Comparison of ENCODE assay signal across 13 cellular contexts in the genomic region with DNA sequence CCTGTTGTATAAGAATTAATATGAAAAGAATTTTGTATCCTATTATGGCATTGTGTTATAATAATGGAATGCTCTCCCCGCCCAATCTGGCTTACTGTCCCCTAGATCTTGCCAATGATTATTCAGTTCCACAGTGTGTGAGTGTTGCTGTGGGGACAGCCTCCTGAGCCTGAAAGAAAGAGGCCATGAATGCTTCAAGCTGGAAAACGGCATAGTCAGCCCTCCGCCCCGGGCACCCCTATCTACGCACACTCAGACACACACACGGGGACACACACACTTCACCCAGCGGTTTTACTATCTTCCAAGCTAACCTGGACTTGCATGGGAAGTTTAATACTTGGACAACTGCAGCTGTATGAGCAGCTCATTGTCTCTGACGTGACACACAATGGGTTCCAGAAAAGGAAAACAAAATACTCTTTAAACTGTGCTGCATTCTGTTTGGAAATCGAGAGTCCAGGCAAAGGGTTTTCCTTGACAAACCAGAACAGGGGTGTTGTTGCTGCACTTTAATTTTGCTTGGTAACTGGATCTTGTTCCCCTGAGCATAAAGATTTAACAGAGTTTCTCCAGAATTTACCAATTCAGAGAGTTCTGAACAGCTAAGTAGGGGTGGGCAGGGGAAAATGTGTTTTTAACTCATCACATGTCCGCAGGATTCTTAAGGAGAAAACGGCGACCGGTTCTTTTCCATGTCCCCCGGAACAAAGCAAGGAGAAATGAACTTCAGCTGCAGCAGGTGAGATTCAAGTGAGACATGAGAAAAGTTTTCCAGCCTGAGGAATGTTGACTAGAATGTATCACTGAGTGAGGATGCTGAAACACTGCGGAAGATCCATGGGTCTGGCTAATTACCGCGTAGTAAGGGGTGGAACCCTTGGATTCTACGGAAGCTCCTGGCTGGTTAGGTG.
DNase-seq lines count a peak whose midpoint lies in the region; ATAC-seq and TF ChIP-seq lines count a peak whose summit lies in the region.
"Had no signal": no experiment of that assay in that cellular context is flagged by ENCODE, and none has a peak within 500 bp of the region (broad histone marks: within the 10 kb centered on the region; RNA-seq: fewer than 3 reads in every experiment).

No MANE protein-coding gene starts in this region.

- intact Hi-C loops in left lung (cut with DNase I) = no loop called here

- no peak overlapping the region for H3K27ac Mint-ChIP-seq in endodermal cell
- H3K27ac Mint-ChIP-seq: activated B cell treated with CpG ODN at 0.5 μM for 24 hours had no signal

- H3K4me3 Mint-ChIP-seq in endodermal cell = no peak overlapping the region
- H3K4me3 Mint-ChIP-seq: activated B cell treated with CpG ODN at 0.5 μM for 24 hours had no signal

- H3K9me3 Mint-ChIP-seq in endodermal cell = no peaks in the 10 kb centered on the region
- H3K9me3 Mint-ChIP-seq: activated B cell treated with CpG ODN at 0.5 μM for 24 hours had no signal

- H3K4me1 Mint-ChIP-seq in endodermal cell = peaks cover 24% of the 10 kb centered on the region

- no peak for TF ChIP-seq POLR2A in GM18505 (IDR thresholded peaks at IDR 0.05; ENCODE audit: borderline replicate concordance, extremely low read depth, insufficient read depth, insufficient read length)

- H3K27me3 ChIP-seq in left lung (no peaks in the 10 kb centered on the region), endodermal cell (ENCODE audit: control insufficient read depth, insufficient read depth, low read length, poor library complexity, severe bottlenecking) (no peaks in the 10 kb centered on the region)

- peaks cover 5% of the 10 kb centered on the region for H3K27me3 Mint-ChIP-seq in endodermal cell (ENCODE audit: insufficient read depth)
- H3K27me3 Mint-ChIP-seq: activated B cell treated with CpG ODN at 0.5 μM for 24 hours had no signal

- TF ChIP-seq CTCF in AG10803 (conservative IDR thresholded peaks at IDR 0.05; ENCODE audit: low read length) = no peak
- no peak for TF ChIP-seq CTCF in coronary artery (IDR thresholded peaks at IDR 0.05)
- no peak for TF ChIP-seq CTCF in left lung (IDR thresholded peaks at IDR 0.05)
- TF ChIP-seq CTCF in endodermal cell (conservative IDR thresholded peaks at IDR 0.05) = no peak

- no peaks in the 10 kb centered on the region for H3K36me3 Mint-ChIP-seq in endodermal cell (ENCODE audit: low read depth)

- no peak overlapping the region for H3K9ac ChIP-seq in endodermal cell (ENCODE audit: extremely low read depth, low read length, poor library complexity, severe bottlenecking)

- H3K9me3 ChIP-seq in left lung = no peaks in the 10 kb centered on the region
- H3K9me3 ChIP-seq in endodermal cell (ENCODE audit: control insufficient read depth, low read length) = no peaks in the 10 kb centered on the region

- ATAC-seq in left lung (peak; percentile 53), GM21515 (IDR thresholded peaks at IDR 0.05; ENCODE audit: unreplicated experiment) (no peak), GM18505 (IDR thresholded peaks at IDR 0.05; ENCODE audit: unreplicated experiment) (no peak), HG03196 (IDR thresholded peaks at IDR 0.05; ENCODE audit: unreplicated experiment) (no peak)
- ATAC-seq: K562 had no signal

- H3K4me1 ChIP-seq in left lung (peaks cover 17 to 19% of the 10 kb centered on the region in 2 donors), endodermal cell (ENCODE audit: control insufficient read depth, insufficient read depth, low read length) (peaks cover 6% of the 10 kb centered on the region)

- H3K27ac ChIP-seq in coronary artery (peak overlapping the region; percentile 73 to 93), left lung (peak overlapping the region; percentile 68 to 80), endodermal cell (ENCODE audit: low read depth, low read length) (no peak overlapping the region)

- WGBS in endodermal cell (ENCODE audit: insufficient coverage in 1 of 2, insufficient read length in 1 of 2), 2 experiments = 93 to 95% methylated on average over 10 to 18 of the region's 18 CpGs

- DNase-seq in AG10803 (ENCODE audit: low read depth) (peak; percentile 66), coronary artery (ENCODE audit: low spot score) (no peak), left lung (peak in 1 of 2 donors; percentile 46), putamen (ENCODE audit: low spot score) (peak; percentile 87), endodermal cell (no peak)
- DNase-seq: activated B cell treated with CpG ODN at 0.5 μM for 24 hours; activated gamma-delta T cell treated with Interleukin-2 at 50 U/mL for 16 hours; RPMI8226; stimulated activated naive CD4-positive, alpha-beta T cell had no signal

- H3K4me3 ChIP-seq in AG10803 (ENCODE audit: low read length) (peak overlapping the region; percentile 13; the same call in 1 of the 2 replicates), coronary artery (peak overlapping the region; percentile 42), left lung (no peak overlapping the region), endodermal cell (ENCODE audit: low read length) (no peak overlapping the region)
- H3K4me3 ChIP-seq: K562 had no signal

- no peaks in the 10 kb centered on the region for H3K36me3 ChIP-seq in left lung
- no peaks in the 10 kb centered on the region for H3K36me3 ChIP-seq in endodermal cell (ENCODE audit: control insufficient read depth, insufficient read depth, low read length)

Comparison
In these comparisons a context has a peak if more than half of its experiments do, and no peak if none do; other contexts are left out.
1. DNase-seq: peak in AG10803 (single experiment) and putamen (single experiment); none in coronary artery (single experiment) and endodermal cell (single experiment).
2. H3K4me3 ChIP-seq: peak in AG10803 (single experiment) and coronary artery (single experiment); none in left lung (0 of 2) and endodermal cell (single experiment).